ENCODE assay signal across 1 cellular context in the genomic region with DNA sequence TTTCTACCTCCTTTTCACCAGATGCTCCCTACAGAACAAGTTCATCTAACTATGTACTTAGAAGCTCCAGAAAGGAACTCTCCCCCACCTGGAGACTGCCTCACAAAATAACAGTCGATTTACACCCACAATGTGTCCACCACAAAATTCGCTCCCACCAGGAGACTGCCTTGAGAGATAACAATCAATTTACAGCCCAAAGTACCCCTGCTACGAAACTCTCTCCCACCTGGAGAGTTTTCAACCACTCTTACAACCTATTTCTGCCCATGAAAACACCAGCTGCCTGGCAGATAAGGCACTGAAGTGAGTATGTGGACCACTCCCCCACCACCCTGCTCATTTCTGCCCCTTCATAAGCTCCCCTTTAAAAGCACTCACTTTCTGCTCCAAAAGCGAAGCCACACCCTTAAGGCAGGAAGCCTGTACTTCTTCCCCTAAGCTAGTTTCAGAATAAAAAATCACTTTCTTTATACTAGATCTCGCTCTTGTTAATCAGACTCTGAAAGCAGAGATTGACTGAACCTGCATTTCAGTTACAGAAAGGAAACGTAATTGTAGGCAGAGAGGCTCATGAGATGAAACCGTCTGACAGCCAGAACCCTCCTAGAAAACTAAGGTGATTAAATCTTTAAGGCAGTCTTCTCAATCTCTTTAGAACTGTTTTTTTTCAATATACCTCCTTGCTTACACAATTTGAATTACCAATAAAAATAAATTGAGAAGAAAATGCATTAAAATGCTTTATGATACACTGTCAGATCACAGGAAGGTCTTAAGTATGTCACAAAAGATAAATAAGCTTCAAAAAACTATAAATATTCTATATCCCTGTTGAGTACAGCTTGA.
TF ChIP-seq lines count a peak whose summit lies in the region.

No MANE protein-coding gene starts in this region.

TF ChIP-seq in WTC11, 78 proteins besides CTCF, POLR2A, EP300 and RAD21 (continued from another document):
- TF ChIP-seq, protein P1, sequence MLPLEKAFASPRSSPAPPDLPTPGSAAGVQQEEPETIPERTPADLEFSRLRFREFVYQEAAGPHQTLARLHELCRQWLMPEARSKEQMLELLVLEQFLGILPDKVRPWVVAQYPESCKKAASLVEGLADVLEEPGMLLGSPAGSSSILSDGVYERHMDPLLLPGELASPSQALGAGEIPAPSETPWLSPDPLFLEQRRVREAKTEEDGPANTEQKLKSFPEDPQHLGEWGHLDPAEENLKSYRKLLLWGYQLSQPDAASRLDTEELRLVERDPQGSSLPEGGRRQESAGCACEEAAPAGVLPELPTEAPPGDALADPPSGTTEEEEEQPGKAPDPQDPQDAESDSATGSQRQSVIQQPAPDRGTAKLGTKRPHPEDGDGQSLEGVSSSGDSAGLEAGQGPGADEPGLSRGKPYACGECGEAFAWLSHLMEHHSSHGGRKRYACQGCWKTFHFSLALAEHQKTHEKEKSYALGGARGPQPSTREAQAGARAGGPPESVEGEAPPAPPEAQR (CRISPR knock-in tag; IDR thresholded peaks at IDR 0.05) = no peak
